ENCODE assay signal across 11 cellular contexts in the genomic region with DNA sequence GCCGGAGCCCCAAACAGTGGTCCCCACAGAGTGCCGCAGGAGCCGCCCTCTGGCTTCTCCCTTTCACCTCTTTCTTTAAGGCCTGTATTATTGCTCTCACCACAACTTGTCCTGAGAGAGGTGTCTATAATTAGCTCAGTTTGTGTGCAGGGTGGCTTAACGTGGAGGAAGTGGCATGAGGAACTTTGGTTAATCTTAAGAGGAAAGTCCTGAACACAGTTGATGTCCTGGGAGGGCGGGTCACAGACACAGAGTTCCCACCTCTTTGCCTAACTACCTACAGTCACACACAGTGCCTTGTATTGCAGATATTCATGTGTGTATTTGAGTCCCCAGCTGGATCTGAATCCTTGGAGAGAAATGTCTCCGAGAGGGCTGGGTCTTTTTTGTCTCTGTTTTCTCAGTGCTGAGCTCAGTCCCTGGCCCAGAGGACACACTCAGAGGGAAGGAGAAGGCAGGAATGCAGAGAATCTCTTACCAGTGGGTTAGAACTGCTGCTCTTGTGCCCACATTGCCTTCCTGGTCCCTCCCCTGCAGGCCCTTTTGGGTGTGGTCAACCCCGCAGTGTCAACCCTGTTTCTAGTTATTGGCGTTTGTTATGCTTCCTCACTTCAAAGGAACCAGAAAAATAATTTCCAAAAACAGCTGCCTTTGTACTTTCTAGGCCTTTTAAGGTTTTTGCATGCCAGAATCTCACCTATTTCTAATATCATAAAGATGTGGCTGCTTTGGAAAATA.
A peak's percentile ranks its signal among the peaks of the same experiment; 100 is the strongest.
DNase-seq lines count a peak whose midpoint lies in the region; ATAC-seq lines count a peak whose summit lies in the region.
"Had no signal": no experiment of that assay in that cellular context is flagged by ENCODE, and none has a peak within 500 bp of the region (broad histone marks: within the 10 kb centered on the region; RNA-seq: fewer than 3 reads in every experiment).

No MANE protein-coding gene starts in this region.

- no peaks in the 10 kb centered on the region for H3K9me3 ChIP-seq in naive thymus-derived CD4-positive, alpha-beta T cell (ENCODE audit: control insufficient read depth in 2 of 3, low read length in 3 of 3)
- H3K9me3 ChIP-seq: A549, tibial nerve had no signal

- H3K27me3 Mint-ChIP-seq in activated CD4-positive, alpha-beta T cell treated with anti-CD3 and anti-CD28 coated beads, Interleukin-2, amount 10 ng/mL, durations not matched to agents 24 days and 14 days, result no peaks in the 10 kb centered on the region
- no peaks in the 10 kb centered on the region for H3K27me3 Mint-ChIP-seq in T-helper 1 cell treated with Interleukin-12 subunit alpha and Interleukin-12 subunit beta and Interleukin-4 antibody, amounts not matched to agents 30 μg/mL and 1 μg/mL, for 36 hours (ENCODE audit: low read depth)
- no peaks in the 10 kb centered on the region for H3K27me3 Mint-ChIP-seq in naive thymus-derived CD4-positive, alpha-beta T cell

- H3K4me3 Mint-ChIP-seq in activated CD4-positive, alpha-beta T cell treated with anti-CD3 and anti-CD28 coated beads, Interleukin-2, amount 10 ng/mL, durations not matched to agents 24 days and 14 days, result peak overlapping the region; percentile 59
- H3K4me3 Mint-ChIP-seq in T-helper 1 cell treated with Interleukin-12 subunit alpha and Interleukin-12 subunit beta and Interleukin-4 antibody, amounts not matched to agents 30 μg/mL and 1 μg/mL, for 36 hours, result peak overlapping the region; percentile 38
- H3K4me3 Mint-ChIP-seq in naive thymus-derived CD4-positive, alpha-beta T cell, result peak overlapping the region; percentile 27 to 77 (median 62)

- intact Hi-C loops in activated CD4-positive, alpha-beta T cell treated with anti-CD3 and anti-CD28 coated beads, Interleukin-2, amount 10 ng/mL, durations not matched to agents 24 days and 14 days (cut with micrococcal nuclease), result loop anchor here (10.0 kb wide), 1 partner anchor 56 kb away; no protein-coding TSS in a partner anchor
- intact Hi-C loops in naive thymus-derived CD4-positive, alpha-beta T cell (cut with micrococcal nuclease), result no loop called here

- H3K4me1 ChIP-seq in naive thymus-derived CD4-positive, alpha-beta T cell (ENCODE audit: control insufficient read depth in 2 of 2, insufficient read depth in 2 of 2, low read length in 2 of 2), result peaks cover 8 to 30% of the 10 kb centered on the region in 2 donors
- H3K4me1 ChIP-seq: A549 had no signal

- POLR2A ChIA-PET in naive thymus-derived CD4-positive, alpha-beta T cell (lab: Charles Lee), result interaction anchor here (0.6 kb wide), 1 partner anchor 72 kb away, joined by 5 read pairs; no protein-coding TSS in a partner anchor

- H3K4me1 Mint-ChIP-seq in activated CD4-positive, alpha-beta T cell treated with anti-CD3 and anti-CD28 coated beads, Interleukin-2, amount 10 ng/mL, durations not matched to agents 24 days and 14 days, result peaks cover 24% of the 10 kb centered on the region
- H3K4me1 Mint-ChIP-seq in T-helper 1 cell treated with Interleukin-12 subunit alpha and Interleukin-12 subunit beta and Interleukin-4 antibody, amounts not matched to agents 30 μg/mL and 1 μg/mL, for 36 hours (ENCODE audit: low read depth), result peaks cover 15% of the 10 kb centered on the region
- H3K4me1 Mint-ChIP-seq in naive thymus-derived CD4-positive, alpha-beta T cell, result peaks cover 30 to 58% (median 55%) of the 10 kb centered on the region in 7 donors

- CTCF ChIA-PET in naive thymus-derived CD4-positive, alpha-beta T cell (lab: Charles Lee), result no interaction called here

- ATAC-seq in HG02981 (IDR thresholded peaks at IDR 0.05; ENCODE audit: unreplicated experiment) (peak; percentile 57), HG02840 (IDR thresholded peaks at IDR 0.05; ENCODE audit: low FRiP score, unreplicated experiment) (no peak), HG03342 (IDR thresholded peaks at IDR 0.05; ENCODE audit: unreplicated experiment) (no peak)
- peak; percentile 69 for ATAC-seq in naive thymus-derived CD4-positive, alpha-beta T cell
- ATAC-seq: A549 had no signal

- peaks cover under 1% of the 10 kb centered on the region for H3K9me3 Mint-ChIP-seq in activated CD4-positive, alpha-beta T cell treated with anti-CD3 and anti-CD28 coated beads, Interleukin-2, amount 10 ng/mL, durations not matched to agents 24 days and 14 days
- no peaks in the 10 kb centered on the region for H3K9me3 Mint-ChIP-seq in T-helper 1 cell treated with Interleukin-12 subunit alpha and Interleukin-12 subunit beta and Interleukin-4 antibody, amounts not matched to agents 30 μg/mL and 1 μg/mL, for 36 hours
- H3K9me3 Mint-ChIP-seq in naive thymus-derived CD4-positive, alpha-beta T cell, result peaks cover 0 to 3% (median 0%) of the 10 kb centered on the region in 11 donors

- peak; percentile 81 for DNase-seq in activated CD4-positive, alpha-beta T cell treated with anti-CD3 and anti-CD28 coated beads, Interleukin-2, amount 10 ng/mL, durations not matched to agents 24 days and 14 days
- DNase-seq in activated CD4-positive, alpha-beta T cell treated with anti-CD3 and anti-CD28 coated beads, Interleukin-2, amount 50 U/mL, for 48 hours, result no peak
- peak in 6 of 9 donors; percentile 8 to 61 (median 40) for DNase-seq in naive thymus-derived CD4-positive, alpha-beta T cell
- no peak for DNase-seq in COR-L47 (lab: John Stamatoyannopoulos, UW)
- DNase-seq: stimulated activated CD4-positive, alpha-beta T cell treated with anti-CD3 and anti-CD28 coated beads, Interleukin-2, amount 100 ng/mL, for 48 hours had no signal

- peak overlapping the region; percentile 16 for H3K4me3 ChIP-seq in naive thymus-derived CD4-positive, alpha-beta T cell (ENCODE audit: low read length)
- H3K4me3 ChIP-seq: A549, tibial nerve had no signal

- H3K36me3 Mint-ChIP-seq in activated CD4-positive, alpha-beta T cell treated with anti-CD3 and anti-CD28 coated beads, Interleukin-2, amount 10 ng/mL, durations not matched to agents 24 days and 14 days (ENCODE audit: low read depth), result peaks cover 23% of the 10 kb centered on the region
- H3K36me3 Mint-ChIP-seq in T-helper 1 cell treated with Interleukin-12 subunit alpha and Interleukin-12 subunit beta and Interleukin-4 antibody, amounts not matched to agents 30 μg/mL and 1 μg/mL, for 36 hours (ENCODE audit: low read depth), result peaks cover 20% of the 10 kb centered on the region
- H3K36me3 Mint-ChIP-seq in naive thymus-derived CD4-positive, alpha-beta T cell, result peaks cover 8 to 65% (median 44%) of the 10 kb centered on the region in 5 donors

- peak overlapping the region; percentile 36 for H3K27ac ChIP-seq in naive thymus-derived CD4-positive, alpha-beta T cell (ENCODE audit: low read depth, low read length)
- H3K27ac ChIP-seq: A549, tibial nerve had no signal

- peak overlapping the region; percentile 73 for H3K27ac Mint-ChIP-seq in activated CD4-positive, alpha-beta T cell treated with anti-CD3 and anti-CD28 coated beads, Interleukin-2, amount 10 ng/mL, durations not matched to agents 24 days and 14 days
- H3K27ac Mint-ChIP-seq in T-helper 1 cell treated with Interleukin-12 subunit alpha and Interleukin-12 subunit beta and Interleukin-4 antibody, amounts not matched to agents 30 μg/mL and 1 μg/mL, for 36 hours, result peak overlapping the region; percentile 80
- H3K27ac Mint-ChIP-seq in naive thymus-derived CD4-positive, alpha-beta T cell, result peak overlapping the region; percentile 22 to 92 (median 86)

- no peaks in the 10 kb centered on the region for H3K27me3 ChIP-seq in naive thymus-derived CD4-positive, alpha-beta T cell (ENCODE audit: control insufficient read depth in 2 of 2, insufficient read depth in 2 of 2, low read length in 2 of 2)
- H3K27me3 ChIP-seq: tibial nerve had no signal

- peaks cover 0 to 3% (median 0%) of the 10 kb centered on the region in 3 experiments for H3K36me3 ChIP-seq in naive thymus-derived CD4-positive, alpha-beta T cell (ENCODE audit: control insufficient read depth in 2 of 3, insufficient read depth in 3 of 3, low read length in 3 of 3)

Comparison
In these comparisons a context has a peak if more than half of its experiments do, and no peak if none do; other contexts are left out.
1. DNase-seq: peak in activated CD4-positive, alpha-beta T cell treated with anti-CD3 and anti-CD28 coated beads, Interleukin-2, amount 10 ng/mL, durations not matched to agents 24 days and 14 days (single experiment) and naive thymus-derived CD4-positive, alpha-beta T cell (6 of 9); none in activated CD4-positive, alpha-beta T cell treated with anti-CD3 and anti-CD28 coated beads, Interleukin-2, amount 50 U/mL, for 48 hours (0 of 2) and COR-L47 (single experiment).
2. ATAC-seq: peak in HG02981 (single experiment) and naive thymus-derived CD4-positive, alpha-beta T cell (single experiment); none in HG02840 (single experiment) and HG03342 (single experiment).
3. Peak in every context shown above with its lines, with median percentiles within 50 percentile points of each other: H3K27ac Mint-ChIP-seq and H3K4me3 Mint-ChIP-seq.